ENCODE assay signal across 8 cellular contexts in genomic region chr20:43949741-43950618, GRCh38. TPM values are rescaled to one million over a fixed set of nuclear protein-coding genes. Genes with fewer than 3 reads are reported as not detected.
DNase-seq lines count a peak whose midpoint lies in the region; ATAC-seq, FAIRE-seq and TF ChIP-seq lines count a peak whose summit lies in the region.

No MANE protein-coding gene starts in this region.

- no TSS peak for BruUV-seq in Caco-2 (replicated peaks; lab: Mats Ljungman, UMichigan)

- H3K36me3 Mint-ChIP-seq in activated CD4-positive, alpha-beta T cell treated with anti-CD3 and anti-CD28 coated beads, Interleukin-2, amount 10 ng/mL, durations not matched to agents 7 days and 5 days (ENCODE audit: low read depth) = no peaks in the 10 kb centered on the region
- H3K36me3 Mint-ChIP-seq in Caco-2 (ENCODE audit: insufficient read depth, unreplicated experiment) = no peaks in the 10 kb centered on the region

- POLR2A ChIA-PET in activated CD4-positive, alpha-beta T cell treated with anti-CD3 and anti-CD28 coated beads, Interleukin-2, amount 10 ng/mL, durations not matched to agents 7 days and 5 days (lab: Charles Lee) = no interaction called here
- POLR2A ChIA-PET in Caco-2 (lab: Charles Lee) = no interaction called here

- peaks cover 69% of the 10 kb centered on the region for H3K4me1 Mint-ChIP-seq in activated CD4-positive, alpha-beta T cell treated with anti-CD3 and anti-CD28 coated beads, Interleukin-2, amount 10 ng/mL, durations not matched to agents 7 days and 5 days
- no peaks in the 10 kb centered on the region for H3K4me1 Mint-ChIP-seq in Caco-2 (ENCODE audit: low read depth, unreplicated experiment)

- peaks cover 61% of the 10 kb centered on the region for H3K27me3 Mint-ChIP-seq in activated CD4-positive, alpha-beta T cell treated with anti-CD3 and anti-CD28 coated beads, Interleukin-2, amount 10 ng/mL, durations not matched to agents 7 days and 5 days
- H3K27me3 Mint-ChIP-seq in Caco-2 (ENCODE audit: insufficient read depth, unreplicated experiment) = peaks cover 26% of the 10 kb centered on the region

- H3K4me3 Mint-ChIP-seq in activated CD4-positive, alpha-beta T cell treated with anti-CD3 and anti-CD28 coated beads, Interleukin-2, amount 10 ng/mL, durations not matched to agents 7 days and 5 days = peak overlapping the region; percentile 33
- H3K4me3 Mint-ChIP-seq in Caco-2 (ENCODE audit: unreplicated experiment) = no peak overlapping the region

- no peak for FAIRE-seq in frontal cortex (lab: Jason Lieb, UNC)

- H3K4me1 ChIP-seq in Caco-2 = no peaks in the 10 kb centered on the region

- H3K9me3 ChIP-seq in Caco-2 = no peaks in the 10 kb centered on the region

- peak in 45 of 76 experiments; percentile 3 to 74 (median 31) for DNase-seq in HUDEP-2 (lab: John Stamatoyannopoulos, UW; ENCODE audit: unreplicated experiment in 76 of 76)
- peak; percentile 89 for DNase-seq in activated CD4-positive, alpha-beta T cell treated with anti-CD3 and anti-CD28 coated beads, Interleukin-2, amount 10 ng/mL, durations not matched to agents 7 days and 5 days
- DNase-seq in germinal center (ENCODE audit: low spot score) = peak; percentile 33
- DNase-seq in stimulated activated CD8-positive, alpha-beta memory T cell treated with anti-CD3 and anti-CD28 coated beads, Interleukin-7, amount 100 ng/mL, for 24 hours (ENCODE audit: low read depth) = peak; percentile 36
- DNase-seq in frontal cortex (ENCODE audit: low spot score in 2 of 2) = no peak
- no peak for DNase-seq in Caco-2
- DNase-seq in DMS153 treated with DMSO at 0.1 percent for 48 hours (lab: John Stamatoyannopoulos, UW; ENCODE audit: unreplicated experiment) = no peak

- no peaks in the 10 kb centered on the region for H3K27me3 ChIP-seq in Caco-2 (replicated peaks; ENCODE audit: control insufficient read depth, insufficient read depth, low read length)

- no peak overlapping the region for H3K4me3 ChIP-seq in Caco-2 (ENCODE audit: low read depth, low read length)

- TF ChIP-seq CTCF in Caco-2 (IDR thresholded peaks at IDR 0.05; ENCODE audit: insufficient read depth in 1 of 2, low read depth in 1 of 2, low read length in 1 of 2, severe bottlenecking in 1 of 2, unreplicated experiment in 1 of 2) = no peak

- no peaks in the 10 kb centered on the region for H3K9me3 Mint-ChIP-seq in activated CD4-positive, alpha-beta T cell treated with anti-CD3 and anti-CD28 coated beads, Interleukin-2, amount 10 ng/mL, durations not matched to agents 7 days and 5 days
- H3K9me3 Mint-ChIP-seq in Caco-2 (ENCODE audit: unreplicated experiment) = no peaks in the 10 kb centered on the region

- no peaks in the 10 kb centered on the region for H3K36me3 ChIP-seq in Caco-2 (ENCODE audit: control insufficient read depth, insufficient read depth, low read length)

- intact Hi-C loops in Caco-2 (cut with micrococcal nuclease; ENCODE audit: unreplicated experiment) = no loop called here

- CTCF ChIA-PET in activated CD4-positive, alpha-beta T cell treated with anti-CD3 and anti-CD28 coated beads, Interleukin-2, amount 10 ng/mL, durations not matched to agents 7 days and 5 days (lab: Charles Lee) = interaction anchor here (1.0 to 1.3 kb wide), 3 partner anchors 9 to 200 kb away, joined by 3 read pairs; no protein-coding TSS in a partner anchor
- CTCF ChIA-PET in Caco-2 (lab: Charles Lee) = no interaction called here

- peak; percentile 64 for ATAC-seq in GM19395 (IDR thresholded peaks at IDR 0.05; ENCODE audit: unreplicated experiment)

- H3K27ac Mint-ChIP-seq in activated CD4-positive, alpha-beta T cell treated with anti-CD3 and anti-CD28 coated beads, Interleukin-2, amount 10 ng/mL, durations not matched to agents 7 days and 5 days = peak overlapping the region; percentile 58
- no peak overlapping the region for H3K27ac Mint-ChIP-seq in Caco-2 (ENCODE audit: unreplicated experiment)

RNA-seq across cellular contexts. Expression of gene TOX2, which starts 35.3 kb away (rescaled TPM):
- total RNA-seq in activated CD4-positive, alpha-beta T cell treated with anti-CD3 and anti-CD28 coated beads, Interleukin-2, amount 10 ng/mL, durations not matched to agents 7 days and 5 days = 1 to 10 TPM; 1.5 to 1.9 TPM
- total RNA-seq in frontal cortex = 0.41 TPM
- not detected in 2 replicates for total RNA-seq in Caco-2 (2022)

Comparison
In these comparisons a context has a peak if more than half of its experiments do, and no peak if none do; other contexts are left out.
1. DNase-seq: peak in HUDEP-2 (45 of 76), activated CD4-positive, alpha-beta T cell treated with anti-CD3 and anti-CD28 coated beads, Interleukin-2, amount 10 ng/mL, durations not matched to agents 7 days and 5 days (single experiment), germinal center (single experiment) and stimulated activated CD8-positive, alpha-beta memory T cell treated with anti-CD3 and anti-CD28 coated beads, Interleukin-7, amount 100 ng/mL, for 24 hours (single experiment); none in frontal cortex (0 of 2), Caco-2 (0 of 2) and DMS153 treated with DMSO at 0.1 percent for 48 hours (single experiment).